In the genomic region with DNA sequence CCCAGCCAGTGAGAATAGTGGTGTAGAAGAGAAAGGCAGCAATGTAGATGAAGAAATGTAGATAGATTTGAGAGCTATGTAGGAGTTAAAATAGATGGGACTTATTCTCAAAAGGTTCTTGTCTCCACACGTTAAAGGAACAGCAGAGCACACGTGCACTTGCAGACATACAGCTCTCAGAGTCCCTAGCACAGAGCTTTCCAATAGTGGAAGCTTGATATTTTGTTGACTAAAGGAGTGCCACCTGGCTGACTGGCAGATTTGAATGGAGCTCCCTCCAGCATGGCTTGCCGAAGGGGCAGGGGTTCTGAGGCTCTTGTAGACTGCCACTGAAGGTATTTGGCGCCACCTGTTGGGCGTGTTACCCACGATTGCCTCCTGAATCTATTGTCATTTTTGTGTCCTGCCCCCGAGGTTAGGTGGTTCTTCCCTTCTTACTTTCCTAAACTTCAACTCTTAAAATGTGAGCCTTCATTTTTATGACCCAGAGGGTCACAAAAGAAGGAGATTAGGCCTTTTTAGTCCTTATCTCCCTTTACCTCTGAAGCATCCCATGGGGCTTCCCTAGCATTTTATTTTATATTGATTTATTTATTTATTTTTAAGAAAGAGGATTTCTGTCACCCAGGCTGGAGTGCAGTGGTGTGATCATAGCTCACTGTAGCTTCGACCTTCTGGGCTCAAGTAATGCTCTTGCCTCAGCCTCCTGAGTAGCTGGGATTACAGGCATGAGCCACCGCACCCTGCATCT, we compare ENCODE assay signal across 7 cellular contexts. TPM values are rescaled to one million over a fixed set of nuclear protein-coding genes. Genes with fewer than 3 reads are reported as not detected.
DNase-seq lines count a peak whose midpoint lies in the region; ATAC-seq and FAIRE-seq lines count a peak whose summit lies in the region.

No MANE protein-coding gene starts in this region.

- H3K27me3 Mint-ChIP-seq in natural killer cell treated with Interleukin-12 subunit alpha and Interleukin-12 subunit beta and Interleukin-15 and Interleukin-18, amount 100 ng/mL, for 72 hours = no peaks in the 10 kb centered on the region

- ATAC-seq in esophagus mucosa = peak; percentile 76
- ATAC-seq in natural killer cell treated with Interleukin-12 subunit alpha and Interleukin-12 subunit beta and Interleukin-15 and Interleukin-18, amount 100 ng/mL, for 72 hours = peak; percentile 77 to 86

- no peak for DNase-seq in GM18507 (ENCODE audit: extremely low spot score, insufficient read length, low read depth)
- DNase-seq in LHCN-M2 (ENCODE audit: low read depth) = peak; percentile 75
- peak; percentile 91 for DNase-seq in OCI-M2 (lab: John Stamatoyannopoulos, UW; ENCODE audit: unreplicated experiment)
- peak; percentile 82 for DNase-seq in activated T-cell treated with anti-CD3 and anti-CD28 coated beads for 24 hours (ENCODE audit: low read depth)
- DNase-seq in natural killer cell treated with Interleukin-12 subunit alpha and Interleukin-12 subunit beta and Interleukin-15 and Interleukin-18, amount 100 ng/mL, for 72 hours (ENCODE audit: low spot score) = peak; percentile 80
- DNase-seq in stimulated activated naive CD4-positive, alpha-beta T cell treated with Interleukin-2 at 50 U/mL for 16 hours (lab: John Stamatoyannopoulos, UW) = peak; percentile 84

- H3K36me3 Mint-ChIP-seq in natural killer cell treated with Interleukin-12 subunit alpha and Interleukin-12 subunit beta and Interleukin-15 and Interleukin-18, amount 100 ng/mL, for 72 hours = peaks cover 13% of the 10 kb centered on the region

- FAIRE-seq in GM18507 (lab: Jason Lieb, UNC) = peak; percentile 84

- H3K27ac Mint-ChIP-seq in natural killer cell treated with Interleukin-12 subunit alpha and Interleukin-12 subunit beta and Interleukin-15 and Interleukin-18, amount 100 ng/mL, for 72 hours = peak overlapping the region in 1 of 2 donors; percentile 68

- H3K9me3 Mint-ChIP-seq in natural killer cell treated with Interleukin-12 subunit alpha and Interleukin-12 subunit beta and Interleukin-15 and Interleukin-18, amount 100 ng/mL, for 72 hours = no peaks in the 10 kb centered on the region

- no peak overlapping the region for H3K4me3 Mint-ChIP-seq in natural killer cell treated with Interleukin-12 subunit alpha and Interleukin-12 subunit beta and Interleukin-15 and Interleukin-18, amount 100 ng/mL, for 72 hours

- peaks cover 17 to 32% of the 10 kb centered on the region in 2 donors for H3K4me1 Mint-ChIP-seq in natural killer cell treated with Interleukin-12 subunit alpha and Interleukin-12 subunit beta and Interleukin-15 and Interleukin-18, amount 100 ng/mL, for 72 hours (ENCODE audit: low read depth in 2 of 2)

RNA-seq across cellular contexts. Expression of a gene that starts 16.4 kb away (rescaled TPM):
- total RNA-seq in LHCN-M2 (2014; rRNA removed) (113 and 125 TPM in 2 replicates), esophagus mucosa (99.3 TPM)
- 95.0 TPM for polyA plus RNA-seq in LHCN-M2 (2012)
- 100 to 1,000 TPM; 347 to 352 TPM for total RNA-seq in natural killer cell treated with Interleukin-12 subunit alpha and Interleukin-12 subunit beta and Interleukin-15 and Interleukin-18, amount 100 ng/mL, for 72 hours

RNA-seq across cellular contexts. Expression of a gene that starts 24.6 kb away (rescaled TPM):
- 0.06 and 0.23 TPM in 2 replicates for total RNA-seq in LHCN-M2 (2014; rRNA removed)
- polyA plus RNA-seq in LHCN-M2 (2012) = 0.07 TPM
- 1.4 TPM for total RNA-seq in esophagus mucosa
- 10 to 100 TPM in 1 of 2 donors, under 1 TPM in 1; 0.86 to 22.1 TPM for total RNA-seq in natural killer cell treated with Interleukin-12 subunit alpha and Interleukin-12 subunit beta and Interleukin-15 and Interleukin-18, amount 100 ng/mL, for 72 hours

RNA-seq across cellular contexts. Expression of a gene that starts 31.9 kb away (rescaled TPM):
- total RNA-seq in LHCN-M2 (2014; rRNA removed) (1.9 and 4.0 TPM in 2 replicates), esophagus mucosa (16.2 TPM)
- polyA plus RNA-seq in LHCN-M2 (2012) = 3.3 TPM
- 10 to 100 TPM; 16.9 to 73.0 TPM for total RNA-seq in natural killer cell treated with Interleukin-12 subunit alpha and Interleukin-12 subunit beta and Interleukin-15 and Interleukin-18, amount 100 ng/mL, for 72 hours

RNA-seq across cellular contexts. Expression of a gene that starts 44.0 kb away (rescaled TPM):
- total RNA-seq in LHCN-M2 (2014; rRNA removed) (0.38 TPM in 1 of 2 replicates, not detected in the other), esophagus mucosa (5.5 TPM)
- polyA plus RNA-seq in LHCN-M2 (2012) = 0.10 TPM
- 10 to 100 TPM in 1 of 2 donors, 1 to 10 TPM in 1; 2.7 to 17.8 TPM for total RNA-seq in natural killer cell treated with Interleukin-12 subunit alpha and Interleukin-12 subunit beta and Interleukin-15 and Interleukin-18, amount 100 ng/mL, for 72 hours
